Comparison of ENCODE assay signal across 8 cellular contexts in genomic region chr7:5486389-5486755, GRCh38. TPM values are rescaled to one million over a fixed set of nuclear protein-coding genes. Genes with fewer than 3 reads are reported as not detected.
DNase-seq lines count a peak whose midpoint lies in the region; ATAC-seq, FAIRE-seq and TF ChIP-seq lines count a peak whose summit lies in the region.
"Not testable (repeated sequence)": the region's sequence is repeated elsewhere in the genome, so short reads cannot be mapped to it uniquely, and the experiment has no call there.

No MANE protein-coding gene starts in this region.

- not testable (repeated sequence) for H3K79me2 ChIP-seq in mesendoderm (ENCODE audit: control insufficient read depth, insufficient read depth, low read length)

- peak overlapping the region; percentile 58 for H3K9ac ChIP-seq in IMR-90 (ENCODE audit: low read depth, low read length)
- H3K9ac ChIP-seq in mesendoderm (ENCODE audit: low read length) = peak overlapping the region; percentile 73
- not testable (repeated sequence) for H3K9ac ChIP-seq in rectal smooth muscle tissue (ENCODE audit: low read length)

- POLR2A ChIA-PET in IMR-90 (lab: Charles Lee; ENCODE audit: unreplicated experiment) = not testable (repeated sequence)

- H2AK9ac ChIP-seq in IMR-90 (replicated peaks; ENCODE audit: low read depth, low read length, poor library complexity) = peak overlapping the region; percentile 97

- dilution Hi-C loops in IMR-90 (cut with HindIII; ENCODE audit: low sequenced_read_pairs, unreplicated experiment) = not testable (repeated sequence)

- H3K23ac ChIP-seq in IMR-90 (ENCODE audit: low read depth, low read length); mesendoderm (ENCODE audit: low read length): not testable (repeated sequence)

- H3K4ac ChIP-seq in IMR-90 (ENCODE audit: low read depth, low read length) = peak overlapping the region; percentile 73
- H3K4ac ChIP-seq in mesendoderm (ENCODE audit: low read depth, low read length) = not testable (repeated sequence)

- not testable (repeated sequence) for H2BK20ac ChIP-seq in IMR-90 (ENCODE audit: low read depth, low read length)

- H3K4me1 ChIP-seq in IMR-90 (ENCODE audit: control insufficient read depth, insufficient read depth, low read length); body of pancreas; mesendoderm (ENCODE audit: control insufficient read depth, low read depth, low read length); rectal smooth muscle tissue (ENCODE audit: control insufficient read depth, insufficient read depth, low read length): not testable (repeated sequence)

- intact Hi-C loops in IMR-90 (cut with micrococcal nuclease); body of pancreas (cut with DNase I): not testable (repeated sequence)

- H3K79me1 ChIP-seq in IMR-90 (ENCODE audit: low read depth in 1 of 2, low read length in 2 of 2) = peaks cover 10 to 59% of the 10 kb centered on the region in 2 experiments
- not testable (repeated sequence) for H3K79me1 ChIP-seq in mesendoderm (ENCODE audit: low read length)

- TF ChIP-seq RAD21 in IMR-90 (IDR thresholded peaks at IDR 0.05; ENCODE audit: low read length) = not testable (repeated sequence)

- H4K91ac ChIP-seq in IMR-90 (ENCODE audit: insufficient read depth, low read depth, low read length) = not testable (repeated sequence)

- H2BK5ac ChIP-seq in IMR-90 (ENCODE audit: low read depth, low read length, poor library complexity, severe bottlenecking); mesendoderm (ENCODE audit: low read length): not testable (repeated sequence)

- H2BK15ac ChIP-seq in IMR-90 (ENCODE audit: low read depth, low read length); mesendoderm (replicated peaks; ENCODE audit: low read depth): not testable (repeated sequence)

- H4K8ac ChIP-seq in IMR-90 (ENCODE audit: low read depth in 2 of 2, low read length in 2 of 2) = 0 out of 4 replicates have a peak overlapping the region, but pooled peaks of 1 of the 2 experiments have one; percentile 5
- H4K8ac ChIP-seq in mesendoderm (ENCODE audit: low read depth, low read length) = not testable (repeated sequence)

- CTCF ChIA-PET in IMR-90 (lab: Yijun Ruan, JAX) = interaction anchor here (0.8 kb wide), 1 partner anchor 72 kb away, joined by 5 read pairs; no protein-coding TSS in a partner anchor

- not testable (repeated sequence) for H2AK5ac ChIP-seq in IMR-90 (ENCODE audit: low read depth, low read length); mesendoderm (ENCODE audit: low read length)

- peaks cover 35% of the 10 kb centered on the region for H4K20me1 ChIP-seq in IMR-90 (ENCODE audit: insufficient read depth, low read length)

- peak overlapping the region; percentile 56; the same call in 1 of the 2 replicates for H3K4me3 ChIP-seq in GM08714 (ENCODE audit: low read length)
- H3K4me3 ChIP-seq in IMR-90 (ENCODE audit: insufficient read depth, low read depth, low read length) = peak overlapping the region; percentile 63
- peak overlapping the region; percentile 50 for H3K4me3 ChIP-seq in WI38 (ENCODE audit: low read depth, low read length)
- peak overlapping the region; percentile 13 to 28 for H3K4me3 ChIP-seq in body of pancreas
- H3K4me3 ChIP-seq in fibroblast of mammary gland (ENCODE audit: control insufficient read depth, low read depth, low read length) = peak overlapping the region; percentile 55
- not testable (repeated sequence) for H3K4me3 ChIP-seq in mesendoderm (ENCODE audit: low read length)
- peak overlapping the region; percentile 89 for H3K4me3 ChIP-seq in rectal smooth muscle tissue (ENCODE audit: low read length)

- not testable (repeated sequence) for BruUV-seq in IMR-90 (replicated peaks; lab: Mats Ljungman, UMichigan)

- H3K9me3 ChIP-seq in IMR-90 (ENCODE audit: control insufficient read depth, insufficient read depth, low read length); body of pancreas: not testable (repeated sequence)

- peaks cover 25% of the 10 kb centered on the region for H3K36me3 ChIP-seq in IMR-90 (ENCODE audit: control insufficient read depth, insufficient read depth, low read length)
- H3K36me3 ChIP-seq in body of pancreas (replicated peaks in 1 of 2; ENCODE audit: insufficient read depth in 1 of 2, low read depth in 2 of 2); mesendoderm (ENCODE audit: control insufficient read depth, insufficient read depth, low read length); rectal smooth muscle tissue (ENCODE audit: control insufficient read depth, insufficient read depth, low read length): not testable (repeated sequence)

- H3K9me1 ChIP-seq in IMR-90 (ENCODE audit: insufficient read depth, low read length) = not testable (repeated sequence)

- H3K18ac ChIP-seq in IMR-90 (ENCODE audit: low read depth, low read length); mesendoderm (ENCODE audit: low read length): not testable (repeated sequence)

- H4K5ac ChIP-seq in IMR-90 (ENCODE audit: low read depth, low read length) = peak overlapping the region; percentile 25; the same call in 1 of the 2 replicates
- H4K5ac ChIP-seq in mesendoderm (ENCODE audit: low read length) = not testable (repeated sequence)

- not testable (repeated sequence) for TF ChIP-seq CTCF in IMR-90 (conservative IDR thresholded peaks at IDR 0.05; ENCODE audit: low read depth, low read length); WI38 (IDR thresholded peaks at IDR 0.05; ENCODE audit: low read depth, low read length); body of pancreas (IDR thresholded peaks at IDR 0.05); fibroblast of mammary gland (conservative IDR thresholded peaks at IDR 0.05; ENCODE audit: control insufficient read depth, insufficient read depth, low read depth, low read length)

- H3K27me3 ChIP-seq in IMR-90 (ENCODE audit: control insufficient read depth, insufficient read depth, low read length); body of pancreas; mesendoderm (ENCODE audit: insufficient read depth, low read length, poor library complexity); rectal smooth muscle tissue (ENCODE audit: control insufficient read depth, insufficient read depth, low read length): not testable (repeated sequence)

- in situ Hi-C loops in IMR-90 (cut with MboI; ENCODE audit: low sequenced_read_pairs) = not testable (repeated sequence)

- DNase-seq in IMR-90; body of pancreas; fibroblast of mammary gland (ENCODE audit: low read depth); mesendoderm; urothelium cell line (ENCODE audit: low spot score): not testable (repeated sequence)

- peak; percentile 78 for FAIRE-seq in urothelium cell line (lab: Jason Lieb, UNC)

- WGBS in IMR-90 (ENCODE audit: extremely low coverage in 2 of 2, insufficient read length in 1 of 2), 2 experiments = 39% methylated on average over 5 of the region's 8 CpGs; no CpG with 5 or more reads in 1 of the 2 experiments
- 41 to 42% methylated on average over 8 of the region's 8 CpGs for WGBS in body of pancreas, 2 donors
- no CpG with 5 or more reads among the region's 8 CpGs for WGBS in mesendoderm (ENCODE audit: extremely low coverage, insufficient coverage, low lambda C conversion rate)

- H3K14ac ChIP-seq in IMR-90 (replicated peaks; ENCODE audit: low read depth, low read length) = not testable (repeated sequence)

- H3K4me2 ChIP-seq in IMR-90 (ENCODE audit: low read depth, low read length) (peak overlapping the region; percentile 87), mesendoderm (ENCODE audit: low read length) (peak overlapping the region; percentile 72)

- H3K27ac ChIP-seq in IMR-90 (ENCODE audit: insufficient read depth, low read length) = peak overlapping the region; percentile 51
- peak overlapping the region in 3 of 4 donors; percentile 4 to 46 (median 23) for H3K27ac ChIP-seq in body of pancreas
- not testable (repeated sequence) for H3K27ac ChIP-seq in mesendoderm (ENCODE audit: low read depth, low read length)
- H3K27ac ChIP-seq in rectal smooth muscle tissue (ENCODE audit: low read depth, low read length) = peak overlapping the region; percentile 46

- not testable (repeated sequence) for TF ChIP-seq POLR2A in IMR-90 (IDR thresholded peaks at IDR 0.05; ENCODE audit: low read depth, low read length); body of pancreas (IDR thresholded peaks at IDR 0.05)

- not testable (repeated sequence) for H2BK120ac ChIP-seq in IMR-90 (ENCODE audit: low read depth, low read length); mesendoderm (ENCODE audit: low read depth, low read length)

- ATAC-seq in IMR-90 (ENCODE audit: low read depth); body of pancreas: not testable (repeated sequence)

- H3K56ac ChIP-seq in IMR-90 (ENCODE audit: extremely low read depth, insufficient read depth, low read length) = not testable (repeated sequence)
- H3K56ac ChIP-seq in mesendoderm (ENCODE audit: low read length) = peak overlapping the region; percentile 83

- peak overlapping the region; percentile 96 for H2AFZ ChIP-seq in IMR-90 (replicated peaks; ENCODE audit: low read length, poor library complexity)

RNA-seq across cellular contexts. Expression of gene FBXL18, which starts 27.2 kb away (rescaled TPM):
- total RNA-seq in IMR-90 (2012; rRNA removed) = 2.0 and 2.2 TPM in 2 replicates
- 6.4 and 8.7 TPM in 2 replicates for polyA plus RNA-seq in IMR-90 (2012; rRNA removed)
- polyA plus RNA-seq in IMR-90 (2012; cell fraction: cytosol; rRNA removed) = 3.8 and 7.0 TPM in 2 replicates
- polyA plus RNA-seq in IMR-90 (2012; cell fraction: nucleus; rRNA removed; ENCODE audit: low replicate concordance) = 7.2 and 21.7 TPM in 2 replicates
- 10 to 100 TPM in 1 of 2 donors, 1 to 10 TPM in 1; 5.2 to 11.5 TPM for total RNA-seq in body of pancreas
- polyA plus RNA-seq in mesendoderm (2013, experiment 1 of 2) = 7.9 TPM
- 7.9 TPM for polyA plus RNA-seq in mesendoderm (2013, experiment 2 of 2)

RNA-seq across cellular contexts. Expression of gene ACTB, which starts 44.0 kb away (rescaled TPM):
- 7,721 and 7,727 TPM in 2 replicates for total RNA-seq in IMR-90 (2012; rRNA removed)
- polyA plus RNA-seq in IMR-90 (2012; rRNA removed) = 9,060 and 9,985 TPM in 2 replicates
- 16,337 and 21,423 TPM in 2 replicates for polyA plus RNA-seq in IMR-90 (2012; cell fraction: cytosol; rRNA removed)
- 3,466 and 15,446 TPM in 2 replicates for polyA plus RNA-seq in IMR-90 (2012; cell fraction: nucleus; rRNA removed; ENCODE audit: low replicate concordance)
- total RNA-seq in body of pancreas = 1,000 to 10,000 TPM; 1,033 to 1,984 TPM
- polyA plus RNA-seq in mesendoderm (2013, experiment 1 of 2) = 13,565 TPM
- polyA plus RNA-seq in mesendoderm (2013, experiment 2 of 2) = 13,705 TPM
